ENCODE assay signal across 15 cellular contexts in genomic region chr10:34492081-34492480, GRCh38.
DNase-seq lines count a peak whose midpoint lies in the region; ATAC-seq and TF ChIP-seq lines count a peak whose summit lies in the region.
"Had no signal": no experiment of that assay in that cellular context is flagged by ENCODE, and none has a peak within 500 bp of the region (broad histone marks: within the 10 kb centered on the region; RNA-seq: fewer than 3 reads in every experiment).

No MANE protein-coding gene starts in this region.

- H3F3A ChIP-seq in smooth muscle cell (ENCODE audit: low read depth), result peaks cover 13% of the 10 kb centered on the region

- DNase-seq in LHCN-M2 (ENCODE audit: low read depth) (peak; percentile 18), NCI-H2107 treated with DMSO at 0.1 percent for 48 hours (lab: John Stamatoyannopoulos, UW; ENCODE audit: unreplicated experiment) (peak; percentile 78), SW480 (ENCODE audit: low spot score) (peak; percentile 11), smooth muscle cell (lab: John Stamatoyannopoulos, UW; ENCODE audit: unreplicated experiment) (no peak), 8988T (no peak), OCI-M2 (lab: John Stamatoyannopoulos, UW; ENCODE audit: unreplicated experiment) (no peak)
- DNase-seq: adrenal gland; colonic mucosa; NCI-H226; stimulated activated CD4-positive, alpha-beta T cell treated with anti-CD3 and anti-CD28 coated beads, Interleukin-1b, Interleukin-23, amount 100 ng/mL, for 48 hours; T-helper 1 cell; transverse colon had no signal

- no peak for ATAC-seq in GM21723 (IDR thresholded peaks at IDR 0.05; ENCODE audit: unreplicated experiment)
- ATAC-seq: GM23338; natural killer cell treated with Interleukin-12 subunit alpha and Interleukin-12 subunit beta and Interleukin-15 and Interleukin-18, amount 100 ng/mL, for 72 hours had no signal

- no peak overlapping the region for H2AFZ ChIP-seq in smooth muscle cell (ENCODE audit: low read depth)
- H2AFZ ChIP-seq: GM23338 had no signal

- no peaks in the 10 kb centered on the region for H3K36me3 ChIP-seq in smooth muscle cell (ENCODE audit: low read depth)
- H3K36me3 ChIP-seq: adrenal gland, colonic mucosa, transverse colon had no signal

- H4K20me1 ChIP-seq in smooth muscle cell (ENCODE audit: low read depth), result no peaks in the 10 kb centered on the region

- H3K4me1 ChIP-seq in smooth muscle cell (ENCODE audit: low read depth), result peaks cover 7% of the 10 kb centered on the region
- H3K4me1 ChIP-seq: colonic mucosa had no signal

- WGBS in smooth muscle cell (ENCODE audit: low lambda C conversion rate), result 92% methylated on average over 7 of the region's 7 CpGs

- peaks cover 4% of the 10 kb centered on the region for H3K79me2 ChIP-seq in smooth muscle cell (ENCODE audit: low read depth)

- no peak for TF ChIP-seq CTCF in smooth muscle cell (IDR thresholded peaks at IDR 0.05; ENCODE audit: borderline replicate concordance, insufficient read depth, poor library complexity, severe bottlenecking)

- no peak overlapping the region for H3K4me2 ChIP-seq in smooth muscle cell
- H3K4me2 ChIP-seq: GM23338 had no signal

- peak overlapping the region; percentile 7 for H3K27ac ChIP-seq in smooth muscle cell (ENCODE audit: low read depth)
- H3K27ac ChIP-seq: adrenal gland, colonic mucosa, transverse colon had no signal

- no peak overlapping the region for H3K9ac ChIP-seq in smooth muscle cell (ENCODE audit: low read depth)

- H3K9me3 ChIP-seq in smooth muscle cell (replicated peaks; ENCODE audit: low read depth), result no peaks in the 10 kb centered on the region
- H3K9me3 ChIP-seq: adrenal gland, colonic mucosa, transverse colon had no signal

- H3K4me3 ChIP-seq in smooth muscle cell, result no peak overlapping the region
- H3K4me3 ChIP-seq: adrenal gland, colonic mucosa, GM23338, transverse colon had no signal

- H3K27me3 ChIP-seq in smooth muscle cell (ENCODE audit: low read depth), result no peaks in the 10 kb centered on the region
- H3K27me3 ChIP-seq: adrenal gland, colonic mucosa, transverse colon had no signal

Comparison
In these comparisons a context has a peak if more than half of its experiments do, and no peak if none do; other contexts are left out.
1. DNase-seq: peak in LHCN-M2 (single experiment), NCI-H2107 treated with DMSO at 0.1 percent for 48 hours (single experiment) and SW480 (single experiment); none in smooth muscle cell (single experiment), 8988T (single experiment) and OCI-M2 (single experiment).